In the genomic region with DNA sequence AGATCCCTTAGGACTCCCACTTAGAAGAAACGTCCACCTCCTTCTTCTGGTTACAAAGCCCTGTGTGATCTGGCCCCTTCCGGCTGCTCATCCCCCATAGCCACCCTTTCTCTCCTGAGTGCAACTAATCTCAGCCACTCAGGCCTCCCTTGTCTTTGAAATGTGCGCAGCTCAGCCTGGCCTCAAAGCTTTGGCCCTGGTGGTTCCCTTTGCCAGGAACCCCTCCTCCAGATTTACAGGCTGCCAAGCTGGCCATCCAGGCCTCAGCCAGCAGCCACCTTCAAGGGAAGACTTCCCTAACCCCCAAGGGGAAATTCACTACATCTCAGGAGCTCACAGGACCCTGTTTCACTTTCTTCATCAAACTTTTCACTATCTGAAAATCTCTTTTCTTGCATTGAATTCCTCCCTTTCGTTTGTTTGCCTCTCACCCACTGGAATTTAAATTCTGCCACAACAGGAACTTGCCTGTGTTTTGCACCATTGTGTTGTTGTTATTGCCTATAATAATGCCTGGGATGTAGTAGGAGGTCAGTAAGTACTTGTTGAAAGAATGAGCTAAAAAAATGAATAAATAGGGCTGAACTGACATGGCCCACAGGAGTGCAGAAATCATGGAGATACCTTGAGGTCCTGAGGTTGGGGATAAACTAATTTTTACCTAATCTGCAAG, we compare ENCODE assay signal across 14 cellular contexts.
DNase-seq lines count a peak whose midpoint lies in the region; ATAC-seq, FAIRE-seq and TF ChIP-seq lines count a peak whose summit lies in the region.
"Had no signal": no experiment of that assay in that cellular context is flagged by ENCODE, and none has a peak within 500 bp of the region (broad histone marks: within the 10 kb centered on the region; RNA-seq: fewer than 3 reads in every experiment).

No MANE protein-coding gene starts in this region.

- no peak overlapping the region for H3K4ac ChIP-seq in trophoblast cell (ENCODE audit: low read depth, low read length)

- H3K4me2 ChIP-seq in trophoblast cell (ENCODE audit: low read length), result no peak overlapping the region

- peak overlapping the region; percentile 82 for H2BK5ac ChIP-seq in trophoblast cell (ENCODE audit: low read depth, low read length, poor library complexity)

- peak overlapping the region; percentile 91 for H3K18ac ChIP-seq in trophoblast cell (ENCODE audit: low read length)

- H3K36me3 ChIP-seq in SJSA1 (no peaks in the 10 kb centered on the region), trophoblast cell (ENCODE audit: control insufficient read depth in 1 of 2, insufficient read depth in 2 of 2, low read length in 2 of 2) (no peaks in the 10 kb centered on the region)
- H3K36me3 ChIP-seq: WERI-Rb-1 had no signal

- no peak overlapping the region for H2AFZ ChIP-seq in trophoblast cell (ENCODE audit: insufficient read depth, low read length, poor library complexity)

- H2BK120ac ChIP-seq in trophoblast cell (ENCODE audit: insufficient read depth, low read length, poor library complexity), result peak overlapping the region; percentile 97

- H3K4me3 ChIP-seq in SJSA1, result no peak overlapping the region
- H3K4me3 ChIP-seq in trophoblast cell (ENCODE audit: low read depth, low read length), result no peak overlapping the region

- no CpG with 5 or more reads among the region's 4 CpGs for WGBS in trophoblast cell (ENCODE audit: extremely low coverage, insufficient coverage, insufficient read length)

- peak; percentile 18 for DNase-seq in EL
- peak; percentile 54 to 76 for DNase-seq in SJSA1 (ENCODE audit: low read depth in 1 of 2, low spot score in 2 of 2)
- peak; percentile 19 for DNase-seq in fibroblast of gingiva (ENCODE audit: low read depth)
- DNase-seq in trophoblast cell, result no peak
- no peak for DNase-seq in NCI-H2029 (lab: John Stamatoyannopoulos, UW)
- DNase-seq in NK-92 treated with Interleukin-12 subunit alpha and Interleukin-12 subunit beta, amount 100 ng/mL, for 24 hours (lab: John Stamatoyannopoulos, UW), result no peak
- no peak for DNase-seq in H54 (ENCODE audit: insufficient read length, low spot score)
- DNase-seq: activated naive CD4-positive, alpha-beta T cell; AML-193; left cardiac atrium; natural killer cell; WERI-Rb-1 had no signal

- peak overlapping the region; percentile 80 for H4K12ac ChIP-seq in trophoblast cell (ENCODE audit: low read depth, low read length)

- H3K27ac ChIP-seq in SJSA1, result peak overlapping the region; percentile 87
- peak overlapping the region; percentile 84 for H3K27ac ChIP-seq in trophoblast cell (ENCODE audit: low read depth, low read length)
- H3K27ac ChIP-seq: WERI-Rb-1 had no signal

- peaks cover 14% of the 10 kb centered on the region for H3K79me1 ChIP-seq in trophoblast cell (ENCODE audit: low read length)

- no peak for TF ChIP-seq POLR2A in H54 (IDR thresholded peaks at IDR 0.05; ENCODE audit: low read depth, low read length)

- no peak overlapping the region for H3K9ac ChIP-seq in trophoblast cell (ENCODE audit: low read length)

- ATAC-seq in GM18873 (IDR thresholded peaks at IDR 0.05; ENCODE audit: low FRiP score, unreplicated experiment), result no peak
- ATAC-seq: left cardiac atrium, natural killer cell had no signal

- peak overlapping the region; percentile 77 for H2AK5ac ChIP-seq in trophoblast cell (ENCODE audit: low read length)

- no peak for FAIRE-seq in H54 (lab: Jason Lieb, UNC)
- FAIRE-seq: bronchial epithelial cell had no signal

- H3K23ac ChIP-seq in trophoblast cell (ENCODE audit: low read length), result no peak overlapping the region

- H3K27me3 ChIP-seq in SJSA1 (replicated peaks) (no peaks in the 10 kb centered on the region), trophoblast cell (ENCODE audit: insufficient read depth, low read length) (no peaks in the 10 kb centered on the region)

- peak overlapping the region; percentile 93 for H3K14ac ChIP-seq in trophoblast cell (ENCODE audit: low read length)

- no peaks in the 10 kb centered on the region for H3K9me3 ChIP-seq in SJSA1 (replicated peaks)
- H3K9me3 ChIP-seq in trophoblast cell (ENCODE audit: insufficient read depth, low read depth, low read length), result no peaks in the 10 kb centered on the region

- peak overlapping the region; percentile 88 for H4K8ac ChIP-seq in trophoblast cell (ENCODE audit: low read depth, low read length)

- peaks cover 2% of the 10 kb centered on the region for H3K79me2 ChIP-seq in trophoblast cell (ENCODE audit: control insufficient read depth, insufficient read depth, low read length, poor library complexity)

- peak overlapping the region; percentile 94 for H2BK12ac ChIP-seq in trophoblast cell (ENCODE audit: low read length)

- peak overlapping the region; percentile 97 for H4K91ac ChIP-seq in trophoblast cell (ENCODE audit: low read depth, low read length)

- H3K4me1 ChIP-seq in SJSA1 (replicated peaks) (peaks cover 62% of the 10 kb centered on the region), trophoblast cell (ENCODE audit: control insufficient read depth in 1 of 2, insufficient read depth in 2 of 2, low read length in 2 of 2) (peaks cover 13 to 22% of the 10 kb centered on the region in 2 experiments)

Comparison
In these comparisons a context has a peak if more than half of its experiments do, and no peak if none do; other contexts are left out.
1. DNase-seq: peak in EL (single experiment), SJSA1 (2 of 2) and fibroblast of gingiva (single experiment); none in trophoblast cell (0 of 2), NCI-H2029 (single experiment), NK-92 treated with Interleukin-12 subunit alpha and Interleukin-12 subunit beta, amount 100 ng/mL, for 24 hours (single experiment) and H54 (single experiment).